In genomic region chr2:46290019-46290418, GRCh38 we compare ENCODE assay signal across 22 cellular contexts.
"Had no signal": no experiment of that assay in that cellular context is flagged by ENCODE, and none has a peak within 500 bp of the region (broad histone marks: within the 10 kb centered on the region; RNA-seq: fewer than 3 reads in every experiment).

No MANE protein-coding gene starts in this region.

- H3K27ac Mint-ChIP-seq: activated CD8-positive, alpha-beta T cell treated with anti-CD3 and anti-CD28 coated beads for 36 hours; activated naive CD8-positive, alpha-beta T cell treated with anti-CD3 and anti-CD28 coated beads, Interleukin-2, amount 10 ng/mL, durations not matched to agents 7 days and 5 days had no signal

- DNase-seq: activated CD4-positive, alpha-beta T cell treated with anti-CD3 and anti-CD28 coated beads for 4 hours; activated CD8-positive, alpha-beta memory T cell treated with anti-CD3 and anti-CD28 coated beads, Interleukin-2, amount 50 U/mL, for 4 hours; activated CD8-positive, alpha-beta T cell treated with anti-CD3 and anti-CD28 coated beads for 36 hours; activated naive CD4-positive, alpha-beta T cell treated with anti-CD3 and anti-CD28 coated beads, Interleukin-2, amount 50 U/mL, for 16 hours; activated naive CD8-positive, alpha-beta T cell treated with anti-CD3 and anti-CD28 coated beads, Interleukin-2, amount 10 ng/mL, durations not matched to agents 7 days and 5 days; adrenal gland; anterior cingulate cortex; cerebellar nuclear complex; NCI-H1048; NCI-H146; NCI-H187 treated with DMSO at 0.1 percent for 48 hours; NCI-H2081 treated with DMSO at 0.1 percent for 48 hours; NCI-H2171; NCI-H226; NCI-H69; NK-92 treated with Interleukin-12 subunit alpha and Interleukin-12 subunit beta, amount 100 ng/mL, for 24 hours; PC-3; SJCRH30; SK-N-SH; T-helper 1 cell had no signal

- H3K36me3 Mint-ChIP-seq: activated naive CD8-positive, alpha-beta T cell treated with anti-CD3 and anti-CD28 coated beads, Interleukin-2, amount 10 ng/mL, durations not matched to agents 7 days and 5 days had no signal

- H3K27ac ChIP-seq: adrenal gland, KMS-11, SJCRH30 had no signal

- H3K36me3 ChIP-seq: adrenal gland, SJCRH30 had no signal

- H3K4me3 Mint-ChIP-seq: activated CD8-positive, alpha-beta T cell treated with anti-CD3 and anti-CD28 coated beads for 36 hours; activated naive CD8-positive, alpha-beta T cell treated with anti-CD3 and anti-CD28 coated beads, Interleukin-2, amount 10 ng/mL, durations not matched to agents 7 days and 5 days had no signal

- H3K4me3 ChIP-seq: adrenal gland, SJCRH30 had no signal

- ATAC-seq: activated CD4-positive, CD25-positive, alpha-beta regulatory T cell treated with anti-CD3 and anti-CD28 coated beads, Interleukin-2, amount 50 U/mL, for 24 hours; activated CD8-positive, alpha-beta T cell treated with anti-CD3 and anti-CD28 coated beads for 36 hours had no signal

- H3K9me3 Mint-ChIP-seq: activated CD8-positive, alpha-beta T cell treated with anti-CD3 and anti-CD28 coated beads for 36 hours; activated naive CD8-positive, alpha-beta T cell treated with anti-CD3 and anti-CD28 coated beads, Interleukin-2, amount 10 ng/mL, durations not matched to agents 7 days and 5 days had no signal

- H3K27me3 ChIP-seq: adrenal gland, SJCRH30 had no signal

- H3K4me1 ChIP-seq: adrenal gland, SJCRH30 had no signal

- H3K9me3 ChIP-seq: adrenal gland, SJCRH30, SK-N-SH had no signal
